In the genomic region with DNA sequence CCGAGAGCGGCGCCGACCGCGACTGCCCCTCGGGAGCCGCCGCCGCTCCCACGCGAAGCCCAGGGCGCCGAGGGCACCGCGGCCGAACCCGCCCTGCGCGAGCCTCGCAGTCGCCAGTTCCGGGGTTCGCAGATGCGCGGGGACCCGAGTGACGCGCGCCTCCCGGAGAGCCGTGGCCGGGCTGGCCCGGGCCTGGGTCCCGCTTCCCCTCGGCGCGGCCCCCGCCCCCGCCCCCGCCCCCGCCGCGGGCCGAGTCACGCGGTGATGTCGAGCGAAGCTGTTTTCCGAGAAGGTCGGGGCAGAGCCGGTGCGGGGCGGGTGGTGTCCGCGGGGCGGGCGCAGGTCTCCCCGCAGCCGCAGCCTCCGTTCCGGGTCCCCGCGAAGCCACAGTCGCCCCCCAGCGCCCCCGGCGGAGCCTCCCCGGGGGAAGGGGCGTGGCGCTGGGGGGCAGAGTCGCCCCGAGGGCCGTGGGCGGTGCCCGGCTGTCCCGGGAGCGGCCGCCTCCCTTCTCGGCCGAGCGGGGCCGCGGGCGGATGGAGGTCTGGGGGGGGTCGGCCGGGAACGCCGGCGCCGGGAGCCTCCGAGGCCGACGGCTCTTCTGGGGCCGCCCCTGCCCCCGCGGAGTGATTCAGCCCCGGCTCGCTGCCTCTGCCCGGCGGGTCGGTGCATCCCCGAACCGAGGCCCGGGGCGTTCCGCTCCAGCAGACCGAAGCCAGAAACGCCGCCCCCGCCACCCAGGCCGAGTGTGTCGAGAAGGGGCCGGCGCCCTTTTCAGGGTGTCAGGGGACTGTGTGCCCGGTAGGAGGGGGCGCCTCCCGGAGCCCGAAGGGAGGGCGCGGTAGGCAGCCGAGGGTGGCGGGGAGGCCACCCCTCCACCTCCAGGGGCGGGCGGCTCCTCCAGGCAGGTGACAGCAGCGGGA, we compare ENCODE assay signal across 1 cellular context.
A peak's percentile ranks its signal among the peaks of the same experiment; 100 is the strongest.
TF ChIP-seq lines count a peak whose summit lies in the region.

No MANE protein-coding gene starts in this region.

TF ChIP-seq in HEK293, 187 proteins besides CTCF, POLR2A, EP300 and RAD21 (continued from another document):
- TF ChIP-seq ZNF530 (tag by site-specific recombination; IDR thresholded peaks at IDR 0.05; ENCODE audit: low read depth) (no peak), BCL11B (tag by site-specific recombination; IDR thresholded peaks at IDR 0.05; ENCODE audit: low read depth) (no peak), ZNF433 (tag by site-specific recombination; IDR thresholded peaks at IDR 0.05; ENCODE audit: low read depth) (no peak), GLIS1 (tag by site-specific recombination; IDR thresholded peaks at IDR 0.05) (peak; percentile 18; the same call in 1 of the 2 replicates), ZFHX2 (tag by site-specific recombination; conservative IDR thresholded peaks at IDR 0.05) (peak; percentile 43), ZNF394 (tag by site-specific recombination; IDR thresholded peaks at IDR 0.05; ENCODE audit: borderline replicate concordance) (no peak), EGR2 (tag by site-specific recombination; IDR thresholded peaks at IDR 0.05; ENCODE audit: low read depth) (0 out of 2 replicates have a peak, but pooled peaks have one; percentile 19), ZNF843 (tag by site-specific recombination; IDR thresholded peaks at IDR 0.05) (no peak), SP7 (tag by site-specific recombination; IDR thresholded peaks at IDR 0.05) (peak; percentile 33; the same call in 1 of the 2 replicates), ZNF121 (tag by site-specific recombination; IDR thresholded peaks at IDR 0.05) (no peak), KLF9 (tag by site-specific recombination; IDR thresholded peaks at IDR 0.05; ENCODE audit: low read depth) (no peak), SP2 (tag by site-specific recombination; IDR thresholded peaks at IDR 0.05) (no peak), ZBTB20 (tag by site-specific recombination; IDR thresholded peaks at IDR 0.05) (peak; percentile 34; the same call in 1 of the 2 replicates), ZNF223 (tag by site-specific recombination; IDR thresholded peaks at IDR 0.05) (no peak), ZNF561 (tag by site-specific recombination; IDR thresholded peaks at IDR 0.05; ENCODE audit: borderline replicate concordance) (peak; percentile 40; the same call in 1 of the 2 replicates), ZNF677 (tag by site-specific recombination; IDR thresholded peaks at IDR 0.05) (no peak), KLF1 (tag by site-specific recombination; IDR thresholded peaks at IDR 0.05) (peak; percentile 96), ZBTB17 (tag by site-specific recombination; IDR thresholded peaks at IDR 0.05) (no peak), ZBTB21 (tag by site-specific recombination; IDR thresholded peaks at IDR 0.05) (no peak)
- TF ChIP-seq, protein P1, sequence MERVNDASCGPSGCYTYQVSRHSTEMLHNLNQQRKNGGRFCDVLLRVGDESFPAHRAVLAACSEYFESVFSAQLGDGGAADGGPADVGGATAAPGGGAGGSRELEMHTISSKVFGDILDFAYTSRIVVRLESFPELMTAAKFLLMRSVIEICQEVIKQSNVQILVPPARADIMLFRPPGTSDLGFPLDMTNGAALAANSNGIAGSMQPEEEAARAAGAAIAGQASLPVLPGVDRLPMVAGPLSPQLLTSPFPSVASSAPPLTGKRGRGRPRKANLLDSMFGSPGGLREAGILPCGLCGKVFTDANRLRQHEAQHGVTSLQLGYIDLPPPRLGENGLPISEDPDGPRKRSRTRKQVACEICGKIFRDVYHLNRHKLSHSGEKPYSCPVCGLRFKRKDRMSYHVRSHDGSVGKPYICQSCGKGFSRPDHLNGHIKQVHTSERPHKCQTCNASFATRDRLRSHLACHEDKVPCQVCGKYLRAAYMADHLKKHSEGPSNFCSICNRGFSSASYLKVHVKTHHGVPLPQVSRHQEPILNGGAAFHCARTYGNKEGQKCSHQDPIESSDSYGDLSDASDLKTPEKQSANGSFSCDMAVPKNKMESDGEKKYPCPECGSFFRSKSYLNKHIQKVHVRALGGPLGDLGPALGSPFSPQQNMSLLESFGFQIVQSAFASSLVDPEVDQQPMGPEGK (tag by site-specific recombination; IDR thresholded peaks at IDR 0.05), result no peak; the same call in 1 of the 2 replicates
- TF ChIP-seq, protein P2, sequence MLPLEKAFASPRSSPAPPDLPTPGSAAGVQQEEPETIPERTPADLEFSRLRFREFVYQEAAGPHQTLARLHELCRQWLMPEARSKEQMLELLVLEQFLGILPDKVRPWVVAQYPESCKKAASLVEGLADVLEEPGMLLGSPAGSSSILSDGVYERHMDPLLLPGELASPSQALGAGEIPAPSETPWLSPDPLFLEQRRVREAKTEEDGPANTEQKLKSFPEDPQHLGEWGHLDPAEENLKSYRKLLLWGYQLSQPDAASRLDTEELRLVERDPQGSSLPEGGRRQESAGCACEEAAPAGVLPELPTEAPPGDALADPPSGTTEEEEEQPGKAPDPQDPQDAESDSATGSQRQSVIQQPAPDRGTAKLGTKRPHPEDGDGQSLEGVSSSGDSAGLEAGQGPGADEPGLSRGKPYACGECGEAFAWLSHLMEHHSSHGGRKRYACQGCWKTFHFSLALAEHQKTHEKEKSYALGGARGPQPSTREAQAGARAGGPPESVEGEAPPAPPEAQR (tag by site-specific recombination; IDR thresholded peaks at IDR 0.05), result no peak
- TF ChIP-seq, protein P3, sequence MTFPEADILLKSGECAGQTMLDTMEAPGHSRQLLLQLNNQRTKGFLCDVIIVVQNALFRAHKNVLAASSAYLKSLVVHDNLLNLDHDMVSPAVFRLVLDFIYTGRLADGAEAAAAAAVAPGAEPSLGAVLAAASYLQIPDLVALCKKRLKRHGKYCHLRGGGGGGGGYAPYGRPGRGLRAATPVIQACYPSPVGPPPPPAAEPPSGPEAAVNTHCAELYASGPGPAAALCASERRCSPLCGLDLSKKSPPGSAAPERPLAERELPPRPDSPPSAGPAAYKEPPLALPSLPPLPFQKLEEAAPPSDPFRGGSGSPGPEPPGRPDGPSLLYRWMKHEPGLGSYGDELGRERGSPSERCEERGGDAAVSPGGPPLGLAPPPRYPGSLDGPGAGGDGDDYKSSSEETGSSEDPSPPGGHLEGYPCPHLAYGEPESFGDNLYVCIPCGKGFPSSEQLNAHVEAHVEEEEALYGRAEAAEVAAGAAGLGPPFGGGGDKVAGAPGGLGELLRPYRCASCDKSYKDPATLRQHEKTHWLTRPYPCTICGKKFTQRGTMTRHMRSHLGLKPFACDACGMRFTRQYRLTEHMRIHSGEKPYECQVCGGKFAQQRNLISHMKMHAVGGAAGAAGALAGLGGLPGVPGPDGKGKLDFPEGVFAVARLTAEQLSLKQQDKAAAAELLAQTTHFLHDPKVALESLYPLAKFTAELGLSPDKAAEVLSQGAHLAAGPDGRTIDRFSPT (tag by site-specific recombination; IDR thresholded peaks at IDR 0.05), result peak; percentile 57; the same call in 1 of the 2 replicates
- TF ChIP-seq, protein P4, sequence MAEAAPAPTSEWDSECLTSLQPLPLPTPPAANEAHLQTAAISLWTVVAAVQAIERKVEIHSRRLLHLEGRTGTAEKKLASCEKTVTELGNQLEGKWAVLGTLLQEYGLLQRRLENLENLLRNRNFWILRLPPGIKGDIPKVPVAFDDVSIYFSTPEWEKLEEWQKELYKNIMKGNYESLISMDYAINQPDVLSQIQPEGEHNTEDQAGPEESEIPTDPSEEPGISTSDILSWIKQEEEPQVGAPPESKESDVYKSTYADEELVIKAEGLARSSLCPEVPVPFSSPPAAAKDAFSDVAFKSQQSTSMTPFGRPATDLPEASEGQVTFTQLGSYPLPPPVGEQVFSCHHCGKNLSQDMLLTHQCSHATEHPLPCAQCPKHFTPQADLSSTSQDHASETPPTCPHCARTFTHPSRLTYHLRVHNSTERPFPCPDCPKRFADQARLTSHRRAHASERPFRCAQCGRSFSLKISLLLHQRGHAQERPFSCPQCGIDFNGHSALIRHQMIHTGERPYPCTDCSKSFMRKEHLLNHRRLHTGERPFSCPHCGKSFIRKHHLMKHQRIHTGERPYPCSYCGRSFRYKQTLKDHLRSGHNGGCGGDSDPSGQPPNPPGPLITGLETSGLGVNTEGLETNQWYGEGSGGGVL (tag by site-specific recombination; IDR thresholded peaks at IDR 0.05), result peak; percentile 19; the same call in 1 of the 2 replicates
- TF ChIP-seq, protein P5, sequence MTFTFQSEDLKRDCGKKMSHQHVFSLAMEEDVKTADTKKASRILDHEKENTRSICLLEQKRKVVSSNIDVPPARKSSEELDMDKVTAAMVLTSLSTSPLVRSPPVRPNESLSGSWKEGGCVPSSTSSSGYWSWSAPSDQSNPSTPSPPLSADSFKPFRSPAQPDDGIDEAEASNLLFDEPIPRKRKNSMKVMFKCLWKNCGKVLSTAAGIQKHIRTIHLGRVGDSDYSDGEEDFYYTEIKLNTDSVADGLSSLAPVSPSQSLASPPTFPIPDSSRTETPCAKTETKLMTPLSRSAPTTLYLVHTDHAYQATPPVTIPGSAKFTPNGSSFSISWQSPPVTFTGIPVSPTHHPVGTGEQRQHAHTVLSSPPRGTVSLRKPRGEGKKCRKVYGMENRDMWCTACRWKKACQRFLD (tag by site-specific recombination; IDR thresholded peaks at IDR 0.05), result no peak
- TF ChIP-seq, protein P6, sequence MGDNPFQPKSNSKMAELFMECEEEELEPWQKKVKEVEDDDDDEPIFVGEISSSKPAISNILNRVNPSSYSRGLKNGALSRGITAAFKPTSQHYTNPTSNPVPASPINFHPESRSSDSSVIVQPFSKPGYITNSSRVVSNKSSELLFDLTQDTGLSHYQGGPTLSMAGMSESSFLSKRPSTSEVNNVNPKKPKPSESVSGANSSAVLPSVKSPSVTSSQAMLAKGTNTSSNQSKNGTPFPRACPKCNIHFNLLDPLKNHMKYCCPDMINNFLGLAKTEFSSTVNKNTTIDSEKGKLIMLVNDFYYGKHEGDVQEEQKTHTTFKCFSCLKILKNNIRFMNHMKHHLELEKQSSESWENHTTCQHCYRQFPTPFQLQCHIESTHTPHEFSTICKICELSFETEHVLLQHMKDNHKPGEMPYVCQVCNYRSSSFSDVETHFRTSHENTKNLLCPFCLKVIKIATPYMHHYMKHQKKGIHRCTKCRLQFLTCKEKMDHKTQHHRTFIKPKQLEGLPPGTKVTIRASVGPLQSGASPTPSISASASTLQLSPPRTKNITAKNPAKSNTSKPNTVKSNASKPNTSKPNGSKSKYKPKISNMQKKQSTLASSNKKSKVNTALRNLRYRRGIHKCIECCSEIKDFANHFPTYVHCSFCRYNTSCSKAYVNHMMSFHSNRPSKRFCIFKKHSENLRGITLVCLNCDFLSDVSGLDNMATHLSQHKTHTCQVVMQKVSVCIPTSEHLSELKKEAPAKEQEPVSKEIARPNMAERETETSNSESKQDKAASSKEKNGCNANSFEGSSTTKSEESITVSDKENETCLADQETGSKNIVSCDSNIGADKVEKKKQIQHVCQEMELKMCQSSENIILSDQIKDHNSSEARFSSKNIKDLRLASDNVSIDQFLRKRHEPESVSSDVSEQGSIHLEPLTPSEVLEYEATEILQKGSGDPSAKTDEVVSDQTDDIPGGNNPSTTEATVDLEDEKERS (tag by site-specific recombination; IDR thresholded peaks at IDR 0.05), result no peak
